In genomic region chr9:84397822-84398221, GRCh38 we compare ENCODE assay signal across 11 cellular contexts. TPM values are rescaled to one million over a fixed set of nuclear protein-coding genes. Genes with fewer than 3 reads are reported as not detected.
DNase-seq lines count a peak whose midpoint lies in the region; ATAC-seq, FAIRE-seq and TF ChIP-seq lines count a peak whose summit lies in the region.
"Had no signal": no experiment of that assay in that cellular context is flagged by ENCODE, and none has a peak within 500 bp of the region (broad histone marks: within the 10 kb centered on the region; RNA-seq: fewer than 3 reads in every experiment).

No MANE protein-coding gene starts in this region.

- H3K4me1 Mint-ChIP-seq in chondrocyte (ENCODE audit: low read depth): peaks cover 4% of the 10 kb centered on the region

- in situ Hi-C loops in brain microvascular endothelial cell (cut with HindIII; ENCODE audit: low pct_ligation_motif_present, low sequenced_read_pairs): no loop called here

- H3K36me3 Mint-ChIP-seq in chondrocyte (ENCODE audit: low read depth): no peaks in the 10 kb centered on the region

- H3K36me3 ChIP-seq in brain microvascular endothelial cell (replicated peaks) (no peaks in the 10 kb centered on the region), left lung (no peaks in the 10 kb centered on the region), adrenal gland (replicated peaks in 1 of 2) (no peaks in the 10 kb centered on the region)
- H3K36me3 ChIP-seq: neutrophil had no signal

- peaks cover 15% of the 10 kb centered on the region for H3K27me3 Mint-ChIP-seq in chondrocyte (ENCODE audit: low read depth)

- intact Hi-C loops in left lung (cut with DNase I): no loop called here
- intact Hi-C loops in adrenal gland (cut with DNase I): loop anchor here in 1 of 2 donors (10.0 kb wide), 2 partner anchors 747 to 1207 kb away; no protein-coding TSS in a partner anchor

- TF ChIP-seq CTCF in brain microvascular endothelial cell (IDR thresholded peaks at IDR 0.05; ENCODE audit: low read depth, low read length, missing control alignments) (no peak), left lung (IDR thresholded peaks at IDR 0.05) (no peak), adrenal gland (IDR thresholded peaks at IDR 0.05) (no peak), chondrocyte (IDR thresholded peaks at IDR 0.05) (no peak)

- H3K27ac ChIP-seq in brain microvascular endothelial cell (peak overlapping the region; percentile 5), left lung (no peak overlapping the region), adrenal gland (no peak overlapping the region)
- H3K27ac ChIP-seq: epithelial cell of prostate, neutrophil had no signal

- H3K4me3 Mint-ChIP-seq in chondrocyte (ENCODE audit: unreplicated experiment): no peak overlapping the region

- H3K4me3 ChIP-seq in brain microvascular endothelial cell (ENCODE audit: low read depth, low read length) (no peak overlapping the region), left lung (no peak overlapping the region), adrenal gland (no peak overlapping the region)

- H3K4me1 ChIP-seq in left lung (peaks cover 0 to 6% of the 10 kb centered on the region in 2 donors), adrenal gland (replicated peaks in 1 of 2) (no peaks in the 10 kb centered on the region)

- TF ChIP-seq POLR2A in adrenal gland (IDR thresholded peaks at IDR 0.05): no peak

- FAIRE-seq in HTR-8/SVneo (lab: Jason Lieb, UNC): no peak
- FAIRE-seq: kidney had no signal

- H3K9me3 ChIP-seq in left lung (no peaks in the 10 kb centered on the region), adrenal gland (replicated peaks in 1 of 3) (no peaks in the 10 kb centered on the region)
- H3K9me3 ChIP-seq: neutrophil had no signal

- H3K9me3 Mint-ChIP-seq in chondrocyte (ENCODE audit: low read depth): peaks cover 5% of the 10 kb centered on the region

- 62 to 79% (median 73%) methylated on average over 6 to 8 of the region's 8 CpGs for WGBS in adrenal gland, 4 donors

- H3K27ac Mint-ChIP-seq in chondrocyte (ENCODE audit: unreplicated experiment): no peak overlapping the region

- H3K27me3 ChIP-seq in brain microvascular endothelial cell (replicated peaks): no peaks in the 10 kb centered on the region
- H3K27me3 ChIP-seq in left lung: peaks cover 0 to 4% of the 10 kb centered on the region in 2 donors
- no peaks in the 10 kb centered on the region for H3K27me3 ChIP-seq in adrenal gland
- H3K27me3 ChIP-seq: neutrophil had no signal

- peak; percentile 17 for ATAC-seq in left lung

- peak; percentile 79 for DNase-seq in AG20443 (ENCODE audit: low spot score)
- peak; percentile 30 for DNase-seq in HTR-8/SVneo (ENCODE audit: insufficient read length, low spot score)
- peak; percentile 53 for DNase-seq in brain microvascular endothelial cell
- no peak for DNase-seq in left lung
- DNase-seq in adrenal gland: no peak
- DNase-seq in activated effector memory CD4-positive, alpha-beta T cell treated with anti-CD3 and anti-CD28 coated beads, Interleukin-2, amount 50 U/mL, for 16 hours: no peak
- DNase-seq in T-helper 9 cell: no peak
- no peak for DNase-seq in chondrocyte (ENCODE audit: low spot score)

RNA-seq across cellular contexts. Expression of gene SLC28A3, which starts 57.3 kb away (rescaled TPM):
- total RNA-seq in left lung (1 to 10 TPM; 1.2 to 1.5 TPM), adrenal gland (not detected), chondrocyte (0.15 to 0.35 TPM in 2 of 3 replicates, not detected in the other)
- under 1 TPM in 2 of 3 donors, not detected in 1; 0.04 to 0.40 TPM for polyA plus RNA-seq in adrenal gland

Comparison
In these comparisons a context has a peak if more than half of its experiments do, and no peak if none do; other contexts are left out.
1. DNase-seq: peak in AG20443 (single experiment), HTR-8/SVneo (single experiment) and brain microvascular endothelial cell (single experiment); none in left lung (0 of 2), adrenal gland (0 of 7), activated effector memory CD4-positive, alpha-beta T cell treated with anti-CD3 and anti-CD28 coated beads, Interleukin-2, amount 50 U/mL, for 16 hours (single experiment), T-helper 9 cell (single experiment) and chondrocyte (single experiment).